Comparison of ENCODE assay signal across 1 cellular context in genomic region chr2:196638765-196639164, GRCh38.
TF ChIP-seq lines count a peak whose summit lies in the region.

No MANE protein-coding gene starts in this region.

TF ChIP-seq in liver, 16 proteins besides CTCF, POLR2A, EP300 and RAD21 (continued from another document):
- TF ChIP-seq REST (IDR thresholded peaks at IDR 0.05) = no peak
